1 cellular context compared by ENCODE assay signal in genomic region chr4:3422808-3423297, GRCh38.
TF ChIP-seq lines count a peak whose summit lies in the region.

No MANE protein-coding gene starts in this region.

TF ChIP-seq in GM23338, 12 proteins besides CTCF, POLR2A, EP300 and RAD21 (continued from another document):
- no peak for TF ChIP-seq ZNF462 (CRISPR knock-in tag; IDR thresholded peaks at IDR 0.05)
- no peak for TF ChIP-seq ETS1 (IDR thresholded peaks at IDR 0.05)
- no peak for TF ChIP-seq EZH2 (IDR thresholded peaks at IDR 0.05; ENCODE audit: low read depth, unreplicated experiment)
- no peak for TF ChIP-seq NANOG (IDR thresholded peaks at IDR 0.05; ENCODE audit: borderline replicate concordance)
